ENCODE assay signal across 12 cellular contexts in genomic region chr11:20089796-20090653, GRCh38.
DNase-seq lines count a peak whose midpoint lies in the region; ATAC-seq and TF ChIP-seq lines count a peak whose summit lies in the region.
"Had no signal": no experiment of that assay in that cellular context is flagged by ENCODE, and none has a peak within 500 bp of the region (broad histone marks: within the 10 kb centered on the region; RNA-seq: fewer than 3 reads in every experiment).

No MANE protein-coding gene starts in this region.

- no peak overlapping the region for H3K4me3 ChIP-seq in right atrium auricular region
- H3K4me3 ChIP-seq in WERI-Rb-1 (ENCODE audit: low read depth, low read length), result no peak overlapping the region
- H3K4me3 ChIP-seq in right cardiac atrium (ENCODE audit: low read length), result no peak overlapping the region
- H3K4me3 ChIP-seq: MG63 had no signal

- H3K9me3 ChIP-seq in right atrium auricular region (no peaks in the 10 kb centered on the region), WERI-Rb-1 (ENCODE audit: severe bottlenecking) (no peaks in the 10 kb centered on the region), right cardiac atrium (ENCODE audit: control insufficient read depth, low read length) (no peaks in the 10 kb centered on the region)
- H3K9me3 ChIP-seq: MG63 had no signal

- H3K27me3 ChIP-seq in right atrium auricular region, result no peaks in the 10 kb centered on the region
- no peaks in the 10 kb centered on the region for H3K27me3 ChIP-seq in WERI-Rb-1 (ENCODE audit: insufficient read depth, low read depth, severe bottlenecking)
- H3K27me3 ChIP-seq in right cardiac atrium (ENCODE audit: control insufficient read depth, insufficient read depth), result no peaks in the 10 kb centered on the region
- H3K27me3 ChIP-seq: MG63 had no signal

- H3K4me1 ChIP-seq in right atrium auricular region (peaks cover 0 to 18% of the 10 kb centered on the region in 2 donors), right cardiac atrium (ENCODE audit: control insufficient read depth, insufficient read depth, low read length) (peaks cover 2% of the 10 kb centered on the region)

- intact Hi-C loops in Right ventricle myocardium superior (cut with DNase I) (no loop called here), right cardiac atrium (cut with DNase I) (no loop called here)

- peak overlapping the region in 1 of 2 donors; percentile 45 for H3K27ac ChIP-seq in right atrium auricular region
- peak overlapping the region; percentile 86 for H3K27ac ChIP-seq in WERI-Rb-1
- peak overlapping the region; percentile 36 for H3K27ac ChIP-seq in right cardiac atrium (ENCODE audit: low read length)

- DNase-seq in Right ventricle myocardium superior, result no peak
- DNase-seq in right atrium auricular region (ENCODE audit: low spot score), result no peak
- peak; percentile 46 for DNase-seq in WERI-Rb-1
- DNase-seq in right cardiac atrium, result peak in 1 of 3 donors; percentile 64
- DNase-seq: activated CD4-positive, alpha-beta T cell treated with anti-CD3 and anti-CD28 coated beads, Interleukin-2, amount 50 U/mL, for 1 hour; mesenchymal stem cell; MG63; stimulated activated naive CD8-positive, alpha-beta T cell treated with anti-CD3 and anti-CD28 coated beads, Interleukin-15, amount 100 ng/mL, for 72 hours had no signal

- ATAC-seq in Right ventricle myocardium superior (ENCODE audit: poor library complexity), result peak; percentile 70
- ATAC-seq in right cardiac atrium, result peak; percentile 60 to 68
- ATAC-seq in HG02588 (IDR thresholded peaks at IDR 0.05; ENCODE audit: unreplicated experiment), result no peak
- no peak for ATAC-seq in HG03135 (IDR thresholded peaks at IDR 0.05; ENCODE audit: unreplicated experiment)
- ATAC-seq in GM21528 (IDR thresholded peaks at IDR 0.05; ENCODE audit: low FRiP score, unreplicated experiment), result no peak
- no peak for ATAC-seq in GM21529 (IDR thresholded peaks at IDR 0.05; ENCODE audit: unreplicated experiment)
- ATAC-seq: stimulated activated naive CD8-positive, alpha-beta T cell treated with anti-CD3 and anti-CD28 coated beads, Interleukin-15, amount 100 ng/mL, for 72 hours had no signal

- H3K36me3 ChIP-seq in right atrium auricular region (peaks cover 39% of the 10 kb centered on the region), WERI-Rb-1 (peaks cover 85% of the 10 kb centered on the region)

- TF ChIP-seq CTCF in right atrium auricular region (IDR thresholded peaks at IDR 0.05), result no peak
- TF ChIP-seq CTCF in WERI-Rb-1 (IDR thresholded peaks at IDR 0.05; ENCODE audit: low read depth, low read length), result no peak

- WGBS in right cardiac atrium, result 34% methylated on average over 5 of the region's 5 CpGs

Comparison
In these comparisons a context has a peak if more than half of its experiments do, and no peak if none do; other contexts are left out.
1. ATAC-seq: peak in Right ventricle myocardium superior (single experiment) and right cardiac atrium (2 of 2); none in HG02588 (single experiment), HG03135 (single experiment), GM21528 (single experiment) and GM21529 (single experiment).